ENCODE assay signal across 10 cellular contexts in the genomic region with DNA sequence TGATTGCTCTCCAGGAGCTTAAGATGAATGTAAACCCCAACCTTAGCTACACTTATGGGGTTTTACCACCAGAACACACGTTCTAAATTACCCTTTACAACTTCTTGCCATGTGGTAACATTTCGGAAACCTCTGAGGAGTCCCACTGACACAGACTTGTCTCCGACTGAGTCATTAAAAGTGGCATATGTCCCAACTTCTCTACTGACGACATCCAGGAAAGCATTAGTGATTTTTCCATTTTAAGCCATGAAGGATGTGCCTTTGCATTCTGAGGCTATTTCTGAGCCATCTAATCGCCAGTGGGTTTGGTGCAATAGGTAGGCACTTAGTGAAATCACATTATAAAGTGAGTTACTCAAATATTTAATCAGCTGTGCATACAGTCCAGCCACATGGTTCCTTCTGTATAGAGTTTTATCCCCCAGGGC. TPM values are rescaled to one million over a fixed set of nuclear protein-coding genes. Genes with fewer than 3 reads are reported as not detected.
A peak's percentile ranks its signal among the peaks of the same experiment; 100 is the strongest.
DNase-seq lines count a peak whose midpoint lies in the region; ATAC-seq and TF ChIP-seq lines count a peak whose summit lies in the region.
"Had no signal": no experiment of that assay in that cellular context is flagged by ENCODE, and none has a peak within 500 bp of the region (broad histone marks: within the 10 kb centered on the region; RNA-seq: fewer than 3 reads in every experiment).

No MANE protein-coding gene starts in this region.

- H3K27me3 ChIP-seq in RWPE2 (ENCODE audit: insufficient read depth, poor library complexity, severe bottlenecking) (no peaks in the 10 kb centered on the region), fibroblast of lung (ENCODE audit: control insufficient read depth, insufficient read depth, low read length) (no peaks in the 10 kb centered on the region)
- H3K27me3 ChIP-seq: BE2C had no signal

- no peaks in the 10 kb centered on the region for H3K9me3 ChIP-seq in RWPE2 (ENCODE audit: severe bottlenecking)
- no peaks in the 10 kb centered on the region for H3K9me3 ChIP-seq in fibroblast of lung (ENCODE audit: control insufficient read depth, insufficient read depth, low read depth, low read length)
- H3K9me3 ChIP-seq: BE2C had no signal

- no peaks in the 10 kb centered on the region for H3K36me3 ChIP-seq in RWPE2 (ENCODE audit: low read depth)
- no peaks in the 10 kb centered on the region for H3K36me3 ChIP-seq in fibroblast of lung (ENCODE audit: control insufficient read depth, insufficient read depth, low read length)
- H3K36me3 ChIP-seq: BE2C had no signal

- ATAC-seq in RWPE2 (ENCODE audit: low read depth) (peak; percentile 33; the same call in 1 of the 3 replicates), HG03565 (IDR thresholded peaks at IDR 0.05; ENCODE audit: unreplicated experiment) (no peak), GM21737 (IDR thresholded peaks at IDR 0.05; ENCODE audit: unreplicated experiment) (no peak)

- H3K4me1 ChIP-seq in RWPE2 (ENCODE audit: insufficient read depth, poor library complexity, severe bottlenecking): no peaks in the 10 kb centered on the region
- H3K4me1 ChIP-seq in fibroblast of lung (ENCODE audit: control insufficient read depth, extremely low read depth, insufficient read depth, low read length): no peaks in the 10 kb centered on the region

- no peaks in the 10 kb centered on the region for H4K20me1 ChIP-seq in fibroblast of lung (ENCODE audit: control insufficient read depth, extremely low read depth, insufficient read depth, low read length)

- peak overlapping the region; percentile 64 for H2AFZ ChIP-seq in fibroblast of lung (ENCODE audit: low read length)

- no peak overlapping the region for H3K9ac ChIP-seq in fibroblast of lung (ENCODE audit: insufficient read depth, low read length)

- H3K27ac ChIP-seq in RWPE2 (ENCODE audit: poor library complexity, severe bottlenecking) (no peak overlapping the region), fibroblast of lung (ENCODE audit: insufficient read depth, low read length) (no peak overlapping the region)

- H3K4me3 ChIP-seq in RWPE2 (ENCODE audit: severe bottlenecking) (no peak overlapping the region), fibroblast of lung (replicated peaks in 1 of 4; ENCODE audit: control extremely low read depth in 1 of 4, insufficient read depth in 1 of 4, low read depth in 3 of 4, low read length in 4 of 4) (peak overlapping the region in 1 of 4 experiments; percentile 0)

- H3K4me2 ChIP-seq in fibroblast of lung (ENCODE audit: extremely low read depth, insufficient read depth, low read length): peak overlapping the region; percentile 23

- no peak for TF ChIP-seq CTCF in RWPE2 (IDR thresholded peaks at IDR 0.05; ENCODE audit: poor library complexity, severe bottlenecking)
- TF ChIP-seq CTCF in fibroblast of lung (conservative IDR thresholded peaks at IDR 0.05 in 1 of 2, IDR thresholded peaks at IDR 0.05 in 1 of 2; ENCODE audit: low read depth in 1 of 2, low read length in 2 of 2): no peak

- H3K79me2 ChIP-seq in fibroblast of lung (ENCODE audit: control insufficient read depth, insufficient read depth, low read length): no peaks in the 10 kb centered on the region

- DNase-seq in A172 (ENCODE audit: low spot score) (peak; percentile 49), H4 (ENCODE audit: low spot score) (peak; percentile 44), RWPE2 (ENCODE audit: low spot score) (no peak), fibroblast of lung (ENCODE audit: low read depth in 2 of 2) (peak; percentile 42 to 48), cerebellar cortex (ENCODE audit: low spot score) (no peak), SW480 (ENCODE audit: low spot score) (no peak)
- DNase-seq: activated CD4-positive, alpha-beta T cell treated with anti-CD3 and anti-CD28 coated beads for 4 hours; BE2C had no signal

RNA-seq across cellular contexts. Expression of gene C2CD4A, which starts 32.4 kb away (rescaled TPM):
- 0.26 TPM in 1 of 2 replicates, not detected in the other for total RNA-seq in A172 (2014; rRNA removed; shearing (Covaris generic))
- total RNA-seq in H4 (2014; rRNA removed; shearing (Covaris generic)): not detected in 2 replicates
- not detected in 2 replicates for total RNA-seq in fibroblast of lung
- polyA plus RNA-seq in fibroblast of lung: not detected in 2 replicates
- not detected in 2 replicates for polyA plus RNA-seq in fibroblast of lung (2012)
- not detected in 2 replicates for polyA minus RNA-seq in fibroblast of lung (ENCODE audit: low replicate concordance)

RNA-seq across cellular contexts. Expression of gene VPS13C, which starts 38.9 kb away (rescaled TPM):
- 25.9 and 47.1 TPM in 2 replicates for total RNA-seq in A172 (2014; rRNA removed; shearing (Covaris generic))
- 16.8 and 17.2 TPM in 2 replicates for total RNA-seq in H4 (2014; rRNA removed; shearing (Covaris generic))
- total RNA-seq in fibroblast of lung: 77.3 and 82.7 TPM in 2 replicates
- polyA plus RNA-seq in fibroblast of lung: 15.3 and 19.6 TPM in 2 replicates
- 11.7 and 15.0 TPM in 2 replicates for polyA plus RNA-seq in fibroblast of lung (2012)
- 13.1 and 15.3 TPM in 2 replicates for polyA minus RNA-seq in fibroblast of lung (ENCODE audit: low replicate concordance)

Comparison
In these comparisons a context has a peak if more than half of its experiments do, and no peak if none do; other contexts are left out.
1. DNase-seq: peak in A172 (single experiment), H4 (single experiment) and fibroblast of lung (2 of 2); none in RWPE2 (single experiment), cerebellar cortex (single experiment) and SW480 (single experiment).